Comparison of ENCODE assay signal across 15 cellular contexts in genomic region chr15:39530446-39531342, GRCh38. TPM values are rescaled to one million over a fixed set of nuclear protein-coding genes. Genes with fewer than 3 reads are reported as not detected.
DNase-seq lines count a peak whose midpoint lies in the region; ATAC-seq and TF ChIP-seq lines count a peak whose summit lies in the region.
"Had no signal": no experiment of that assay in that cellular context is flagged by ENCODE, and none has a peak within 500 bp of the region (broad histone marks: within the 10 kb centered on the region; RNA-seq: fewer than 3 reads in every experiment).

No MANE protein-coding gene starts in this region.

- no peak overlapping the region for H3K4me3 ChIP-seq in NT2/D1 (ENCODE audit: insufficient read length, low read depth)
- no peak overlapping the region for H3K4me3 ChIP-seq in upper lobe of right lung
- H3K4me3 ChIP-seq in gastrocnemius medialis: no peak overlapping the region
- H3K4me3 ChIP-seq: colonic mucosa, esophagus muscularis mucosa had no signal

- no peak overlapping the region for H3K27ac ChIP-seq in upper lobe of right lung
- H3K27ac ChIP-seq in gastrocnemius medialis: no peak overlapping the region
- H3K27ac ChIP-seq: colonic mucosa, esophagus muscularis mucosa had no signal

- H3K36me3 ChIP-seq in NT2/D1 (ENCODE audit: insufficient read depth, insufficient read length, low read length) (no peaks in the 10 kb centered on the region), upper lobe of right lung (no peaks in the 10 kb centered on the region), gastrocnemius medialis (no peaks in the 10 kb centered on the region)
- H3K36me3 ChIP-seq: colonic mucosa, esophagus muscularis mucosa had no signal

- in situ Hi-C loops in gastrocnemius medialis (cut with MboI; ENCODE audit: low sequenced_read_pairs in 4 of 4): no loop called here

- H3K9me3 ChIP-seq in NT2/D1 (ENCODE audit: insufficient read depth, low read length) (no peaks in the 10 kb centered on the region; the same call in 1 of the 2 replicates), upper lobe of right lung (no peaks in the 10 kb centered on the region), gastrocnemius medialis (no peaks in the 10 kb centered on the region)
- H3K9me3 ChIP-seq: colonic mucosa, esophagus muscularis mucosa had no signal

- H3K4me1 ChIP-seq in NT2/D1 (ENCODE audit: insufficient read depth, insufficient read length): no peaks in the 10 kb centered on the region
- H3K4me1 ChIP-seq in upper lobe of right lung: no peaks in the 10 kb centered on the region
- H3K4me1 ChIP-seq in gastrocnemius medialis: no peaks in the 10 kb centered on the region
- H3K4me1 ChIP-seq: colonic mucosa had no signal

- no peak for TF ChIP-seq CTCF in upper lobe of right lung (IDR thresholded peaks at IDR 0.05)
- TF ChIP-seq CTCF in gastrocnemius medialis (IDR thresholded peaks at IDR 0.05 in 4 of 5, conservative IDR thresholded peaks at IDR 0.05 in 1 of 5): no peak

- H3K27me3 ChIP-seq in NT2/D1 (ENCODE audit: insufficient read depth, insufficient read length) (no peaks in the 10 kb centered on the region), upper lobe of right lung (no peaks in the 10 kb centered on the region), gastrocnemius medialis (no peaks in the 10 kb centered on the region)
- H3K27me3 ChIP-seq: colonic mucosa, esophagus muscularis mucosa had no signal

- DNase-seq in NCI-H748 (lab: John Stamatoyannopoulos, UW; ENCODE audit: unreplicated experiment) (peak; percentile 10), NCI-H748 treated with DMSO at 0.1 percent for 48 hours (lab: John Stamatoyannopoulos, UW) (no peak), NT2/D1 (ENCODE audit: low read depth, low spot score) (peak; percentile 40), fibroblast of peridontal ligament (ENCODE audit: extremely low read depth) (peak; percentile 41), upper lobe of right lung (no peak), gastrocnemius medialis (no peak), retina (no peak)
- DNase-seq: activated T-cell treated with anti-CD3 and anti-CD28 coated beads for 4 hours, colonic mucosa, KG1, kidney, NCI-H2107, posterior cingulate gyrus had no signal

- ATAC-seq in upper lobe of right lung: peak; percentile 16
- ATAC-seq in gastrocnemius medialis: no peak
- no peak for ATAC-seq in GM21576 (IDR thresholded peaks at IDR 0.05; ENCODE audit: unreplicated experiment)

- intact Hi-C loops in upper lobe of right lung (cut with DNase I): no loop called here
- intact Hi-C loops in gastrocnemius medialis (cut with DNase I; ENCODE audit: low total_unique reads): no loop called here

- H3K9ac ChIP-seq in NT2/D1 (ENCODE audit: insufficient read length, low read depth): no peak overlapping the region

- no peak for TF ChIP-seq POLR2A in gastrocnemius medialis (IDR thresholded peaks at IDR 0.05)

RNA-seq across cellular contexts. Expression of gene THBS1, which starts 50.2 kb away (rescaled TPM):
- total RNA-seq in upper lobe of right lung (377 TPM), gastrocnemius medialis (10 to 100 TPM; 10.7 to 99.0 (median 44.6) TPM)

Comparison
In these comparisons a context has a peak if more than half of its experiments do, and no peak if none do; other contexts are left out.
1. DNase-seq: peak in NCI-H748 (single experiment), NT2/D1 (single experiment) and fibroblast of peridontal ligament (single experiment); none in NCI-H748 treated with DMSO at 0.1 percent for 48 hours (single experiment), upper lobe of right lung (single experiment), gastrocnemius medialis (0 of 2) and retina (single experiment).